In genomic region chr10:123562811-123563580, GRCh38 we compare ENCODE assay signal across 15 cellular contexts.
"Had no signal": no experiment of that assay in that cellular context is flagged by ENCODE, and none has a peak within 500 bp of the region (broad histone marks: within the 10 kb centered on the region; RNA-seq: fewer than 3 reads in every experiment).

No MANE protein-coding gene starts in this region.

- H3K27ac ChIP-seq: esophagus squamous epithelium, neutrophil, tibial artery, uterus had no signal

- DNase-seq: activated CD4-positive, alpha-beta T cell treated with anti-CD3 and anti-CD28 coated beads for 4 hours; activated CD8-positive, alpha-beta T cell treated with anti-CD3 and anti-CD28 coated beads for 36 hours; cerebellar nuclear complex; effector memory CD4-positive, alpha-beta T cell; esophagus squamous epithelium; mesenchymal stem cell; naive thymus-derived CD8-positive, alpha-beta T cell; stimulated activated CD4-positive, alpha-beta T cell treated with anti-CD3 and anti-CD28 coated beads, Interleukin-12 subunit alpha, Interleukin-12 subunit beta, amount 100 ng/mL, for 4 hours; stimulated activated CD4-positive, alpha-beta T cell treated with anti-CD3 and anti-CD28 coated beads, Interleukin-1b, Interleukin-23, amount 100 ng/mL, for 48 hours; stimulated activated CD8-positive, alpha-beta memory T cell treated with anti-CD3 and anti-CD28 coated beads, Interleukin-4, amount 100 ng/mL, for 48 hours; stimulated activated naive CD4-positive, alpha-beta T cell; SW 1271; tibial artery; uterus had no signal

- H3K36me3 ChIP-seq: esophagus squamous epithelium, neutrophil, tibial artery, uterus had no signal

- H3K4me3 ChIP-seq: esophagus squamous epithelium, tibial artery, uterus had no signal

- H3K27me3 ChIP-seq: uterus had no signal

- H3K9me3 ChIP-seq: esophagus squamous epithelium, neutrophil, tibial artery, uterus had no signal

- H3K4me1 ChIP-seq: uterus had no signal
